In genomic region chr19:14443632-14444216, GRCh38 we compare ENCODE assay signal across 17 cellular contexts. TPM values are rescaled to one million over a fixed set of nuclear protein-coding genes. Genes with fewer than 3 reads are reported as not detected.
A peak's percentile ranks its signal among the peaks of the same experiment; 100 is the strongest.
DNase-seq lines count a peak whose midpoint lies in the region; FAIRE-seq and TF ChIP-seq lines count a peak whose summit lies in the region.
"Had no signal": no experiment of that assay in that cellular context is flagged by ENCODE, and none has a peak within 500 bp of the region (broad histone marks: within the 10 kb centered on the region; RNA-seq: fewer than 3 reads in every experiment).

No MANE protein-coding gene starts in this region.

- no TSS peak for BruUV-seq in endothelial cell of umbilical vein (replicated peaks; lab: Mats Ljungman, UMichigan)

- H3K9ac ChIP-seq in endothelial cell of umbilical vein (replicated peaks; ENCODE audit: extremely low read depth, insufficient read depth, low read length), result no peak overlapping the region
- H3K9ac ChIP-seq: BLaER1 had no signal

- H3K4me1 Mint-ChIP-seq in activated naive CD4-positive, alpha-beta T cell treated with anti-CD3 and anti-CD28 coated beads, Interleukin-2, amount 10 ng/mL, durations not matched to agents 7 days and 5 days, result peaks cover 38% of the 10 kb centered on the region

- no peak overlapping the region for H2AFZ ChIP-seq in endothelial cell of umbilical vein (ENCODE audit: low read depth, low read length)

- H3K4me3 ChIP-seq in endothelial cell of umbilical vein (replicated peaks in 1 of 3; ENCODE audit: insufficient read depth in 1 of 3, low read depth in 1 of 3, low read length in 3 of 3), result no peak overlapping the region
- H3K4me3 ChIP-seq: BLaER1, HAP-1 had no signal

- no peak overlapping the region for H3K4me2 ChIP-seq in endothelial cell of umbilical vein (ENCODE audit: insufficient read depth, low read length)
- H3K4me2 ChIP-seq: BLaER1 had no signal

- TF ChIP-seq CTCF in RWPE1 (conservative IDR thresholded peaks at IDR 0.05; ENCODE audit: low read depth) (no peak), endothelial cell of umbilical vein (IDR thresholded peaks at IDR 0.05; ENCODE audit: extremely low read depth in 1 of 2, insufficient read depth in 1 of 2, low read depth in 1 of 2, low read length in 2 of 2) (no peak)

- DNase-seq in activated naive CD4-positive, alpha-beta T cell treated with anti-CD3 and anti-CD28 coated beads, Interleukin-2, amount 10 ng/mL, durations not matched to agents 7 days and 5 days, result no peak
- no peak for DNase-seq in activated naive CD4-positive, alpha-beta T cell treated with Interleukin-2 at 50 U/mL for 16 hours
- no peak for DNase-seq in RWPE1 (ENCODE audit: low spot score)
- DNase-seq in endothelial cell of umbilical vein (ENCODE audit: low read depth, low spot score), result no peak
- DNase-seq in NCI-H446 treated with DMSO at 0.1 percent for 48 hours (lab: John Stamatoyannopoulos, UW), result no peak
- no peak for DNase-seq in NK-92 treated with Interleukin-12 subunit alpha and Interleukin-12 subunit beta, amount 100 ng/mL, for 24 hours (lab: John Stamatoyannopoulos, UW)
- no peak for DNase-seq in NCI-H524 treated with DMSO at 0.1 percent for 48 hours (lab: John Stamatoyannopoulos, UW)
- DNase-seq in substantia nigra (lab: John Stamatoyannopoulos, UW), result no peak
- DNase-seq: AML-193, DMS53, GOT3, HFFc6, KG1 had no signal

- TF ChIP-seq POLR2A in endothelial cell of umbilical vein (IDR thresholded peaks at IDR 0.05; ENCODE audit: low read depth, low read length), result no peak

- peak overlapping the region; percentile 16 for H3K27ac ChIP-seq in RWPE1
- no peak overlapping the region for H3K27ac ChIP-seq in endothelial cell of umbilical vein (ENCODE audit: insufficient read depth, low read depth, low read length)
- H3K27ac ChIP-seq in substantia nigra (ENCODE audit: low read depth, low read length, poor library complexity, severe bottlenecking), result no peak overlapping the region
- H3K27ac ChIP-seq: 22Rv1, BLaER1 had no signal

- H3K36me3 ChIP-seq in endothelial cell of umbilical vein (ENCODE audit: control insufficient read depth in 2 of 2, extremely low read depth in 1 of 2, insufficient read depth in 2 of 2, low read length in 2 of 2), result peaks cover 12 to 52% of the 10 kb centered on the region in 2 experiments

- H3K9me3 Mint-ChIP-seq in activated naive CD4-positive, alpha-beta T cell treated with anti-CD3 and anti-CD28 coated beads, Interleukin-2, amount 10 ng/mL, durations not matched to agents 7 days and 5 days, result no peaks in the 10 kb centered on the region
- H3K9me3 Mint-ChIP-seq: HFFc6 had no signal

- no peak overlapping the region for H3K4me3 Mint-ChIP-seq in activated naive CD4-positive, alpha-beta T cell treated with anti-CD3 and anti-CD28 coated beads, Interleukin-2, amount 10 ng/mL, durations not matched to agents 7 days and 5 days
- H3K4me3 Mint-ChIP-seq: HFFc6 had no signal

- dilution Hi-C loops in endothelial cell of umbilical vein (cut with MboI; ENCODE audit: extremely low pct_ligation_motif_present, low sequenced_read_pairs), result no loop called here

- no peaks in the 10 kb centered on the region for H3K9me1 ChIP-seq in endothelial cell of umbilical vein (replicated peaks; ENCODE audit: control insufficient read depth, extremely low read depth, insufficient read depth, low read length)

- H3K36me3 Mint-ChIP-seq in activated naive CD4-positive, alpha-beta T cell treated with anti-CD3 and anti-CD28 coated beads, Interleukin-2, amount 10 ng/mL, durations not matched to agents 7 days and 5 days, result peaks cover 61% of the 10 kb centered on the region

- H4K20me1 ChIP-seq in endothelial cell of umbilical vein (replicated peaks; ENCODE audit: control insufficient read depth, extremely low read depth, insufficient read depth, low read length), result no peaks in the 10 kb centered on the region

- intact Hi-C loops in endothelial cell of umbilical vein (cut with micrococcal nuclease), result no loop called here

- no peak for FAIRE-seq in endothelial cell of umbilical vein (lab: Jason Lieb, UNC)
- FAIRE-seq: GM12892 had no signal

- H3K79me2 ChIP-seq in endothelial cell of umbilical vein (ENCODE audit: control insufficient read depth, insufficient read depth, low read length), result peaks cover 22% of the 10 kb centered on the region

- no peaks in the 10 kb centered on the region for H3K27me3 Mint-ChIP-seq in activated naive CD4-positive, alpha-beta T cell treated with anti-CD3 and anti-CD28 coated beads, Interleukin-2, amount 10 ng/mL, durations not matched to agents 7 days and 5 days

- peak overlapping the region; percentile 56 for H3K27ac Mint-ChIP-seq in activated naive CD4-positive, alpha-beta T cell treated with anti-CD3 and anti-CD28 coated beads, Interleukin-2, amount 10 ng/mL, durations not matched to agents 7 days and 5 days

- H3K27me3 ChIP-seq in endothelial cell of umbilical vein (ENCODE audit: control insufficient read depth in 2 of 2, insufficient read depth in 2 of 2, low read length in 2 of 2), result no peaks in the 10 kb centered on the region
- H3K27me3 ChIP-seq: BLaER1 had no signal

- H3K4me1 ChIP-seq in endothelial cell of umbilical vein (ENCODE audit: control insufficient read depth, extremely low read depth, insufficient read depth, low read length), result peaks cover 17% of the 10 kb centered on the region
- H3K4me1 ChIP-seq: HAP-1 had no signal

- POLR2A ChIA-PET in RWPE1 (lab: Yijun Ruan, JAX; ENCODE audit: low non-redundant PET) (no interaction called here), endothelial cell of umbilical vein (lab: Charles Lee) (no interaction called here)

- CTCF ChIA-PET in activated naive CD4-positive, alpha-beta T cell treated with anti-CD3 and anti-CD28 coated beads, Interleukin-2, amount 10 ng/mL, durations not matched to agents 7 days and 5 days (lab: Charles Lee), result no interaction called here
- CTCF ChIA-PET in RWPE1 (lab: Yijun Ruan, JAX), result no interaction called here
- CTCF ChIA-PET in endothelial cell of umbilical vein (lab: Charles Lee), result no interaction called here

- H3K9me3 ChIP-seq in endothelial cell of umbilical vein (replicated peaks; ENCODE audit: control insufficient read depth, insufficient read depth, low read length), result no peaks in the 10 kb centered on the region
- H3K9me3 ChIP-seq: BLaER1, HAP-1 had no signal

TF ChIP-seq in endothelial cell of umbilical vein, 7 proteins besides CTCF, POLR2A, EP300 and RAD21:
- TF ChIP-seq MAX (IDR thresholded peaks at IDR 0.05; ENCODE audit: insufficient read depth, insufficient read length) (peak; percentile 7), FOS (IDR thresholded peaks at IDR 0.05; ENCODE audit: borderline replicate concordance, insufficient read depth, low read length) (no peak)
TF ChIP-seq in endothelial cell of umbilical vein: peak in this region for 1.

RNA-seq across cellular contexts. Expression of gene PKN1, which starts 10.6 kb away (rescaled TPM):
- 302 and 326 TPM in 2 replicates for total RNA-seq in endothelial cell of umbilical vein
- polyA plus RNA-seq in endothelial cell of umbilical vein, result 142 and 148 TPM in 2 replicates
- 163 and 180 TPM in 2 replicates for polyA plus RNA-seq in endothelial cell of umbilical vein (2011; cell fraction: cytosol; rRNA removed)
- polyA plus RNA-seq in endothelial cell of umbilical vein (2011; cell fraction: nucleus; rRNA removed), result 162 and 166 TPM in 2 replicates
- 155 and 170 TPM in 2 replicates for polyA plus RNA-seq in endothelial cell of umbilical vein (2012)
- polyA minus RNA-seq in endothelial cell of umbilical vein, result 157 and 229 TPM in 2 replicates
- polyA minus RNA-seq in endothelial cell of umbilical vein (2011; cell fraction: cytosol; rRNA and poly(A)+ RNA removed), result 70.3 TPM
- 47.5 and 72.7 TPM in 2 replicates for polyA minus RNA-seq in endothelial cell of umbilical vein (2011; cell fraction: nucleus; rRNA and poly(A)+ RNA removed)

RNA-seq across cellular contexts. Expression of gene DDX39A, which starts 24.6 kb away (rescaled TPM):
- 153 and 157 TPM in 2 replicates for total RNA-seq in endothelial cell of umbilical vein
- polyA plus RNA-seq in endothelial cell of umbilical vein, result 158 and 168 TPM in 2 replicates
- polyA plus RNA-seq in endothelial cell of umbilical vein (2011; cell fraction: cytosol; rRNA removed), result 122 and 136 TPM in 2 replicates
- 631 and 632 TPM in 2 replicates for polyA plus RNA-seq in endothelial cell of umbilical vein (2011; cell fraction: nucleus; rRNA removed)
- polyA plus RNA-seq in endothelial cell of umbilical vein (2012), result 131 and 157 TPM in 2 replicates
- polyA minus RNA-seq in endothelial cell of umbilical vein, result 73.4 and 92.4 TPM in 2 replicates
- 88.6 TPM for polyA minus RNA-seq in endothelial cell of umbilical vein (2011; cell fraction: cytosol; rRNA and poly(A)+ RNA removed)
- polyA minus RNA-seq in endothelial cell of umbilical vein (2011; cell fraction: nucleus; rRNA and poly(A)+ RNA removed), result 81.9 and 101 TPM in 2 replicates

RNA-seq across cellular contexts. Expression of gene PTGER1, which starts 31.4 kb away (rescaled TPM):
- 0.40 and 0.53 TPM in 2 replicates for total RNA-seq in endothelial cell of umbilical vein
- 0.21 and 0.48 TPM in 2 replicates for polyA plus RNA-seq in endothelial cell of umbilical vein
- 0.08 and 0.17 TPM in 2 replicates for polyA plus RNA-seq in endothelial cell of umbilical vein (2011; cell fraction: cytosol; rRNA removed)
- 0.13 TPM in 1 of 2 replicates, not detected in the other for polyA plus RNA-seq in endothelial cell of umbilical vein (2011; cell fraction: nucleus; rRNA removed)
- 0.19 TPM in 1 of 2 replicates, not detected in the other for polyA plus RNA-seq in endothelial cell of umbilical vein (2012)
- polyA minus RNA-seq in endothelial cell of umbilical vein, result not detected in 2 replicates
- not detected for polyA minus RNA-seq in endothelial cell of umbilical vein (2011; cell fraction: cytosol; rRNA and poly(A)+ RNA removed)
- not detected in 2 replicates for polyA minus RNA-seq in endothelial cell of umbilical vein (2011; cell fraction: nucleus; rRNA and poly(A)+ RNA removed)

RNA-seq across cellular contexts. Expression of gene GIPC1, which starts 52.2 kb away (rescaled TPM):
- 102 and 108 TPM in 2 replicates for total RNA-seq in endothelial cell of umbilical vein
- 141 and 159 TPM in 2 replicates for polyA plus RNA-seq in endothelial cell of umbilical vein
- polyA plus RNA-seq in endothelial cell of umbilical vein (2011; cell fraction: cytosol; rRNA removed), result 65.4 and 106 TPM in 2 replicates
- polyA plus RNA-seq in endothelial cell of umbilical vein (2011; cell fraction: nucleus; rRNA removed), result 65.6 and 67.3 TPM in 2 replicates
- 76.4 and 123 TPM in 2 replicates for polyA plus RNA-seq in endothelial cell of umbilical vein (2012)
- polyA minus RNA-seq in endothelial cell of umbilical vein, result 39.1 and 62.3 TPM in 2 replicates
- polyA minus RNA-seq in endothelial cell of umbilical vein (2011; cell fraction: cytosol; rRNA and poly(A)+ RNA removed), result 84.5 TPM
- polyA minus RNA-seq in endothelial cell of umbilical vein (2011; cell fraction: nucleus; rRNA and poly(A)+ RNA removed), result 16.2 and 32.9 TPM in 2 replicates
